Comparison of ENCODE assay signal across 22 cellular contexts in the genomic region with DNA sequence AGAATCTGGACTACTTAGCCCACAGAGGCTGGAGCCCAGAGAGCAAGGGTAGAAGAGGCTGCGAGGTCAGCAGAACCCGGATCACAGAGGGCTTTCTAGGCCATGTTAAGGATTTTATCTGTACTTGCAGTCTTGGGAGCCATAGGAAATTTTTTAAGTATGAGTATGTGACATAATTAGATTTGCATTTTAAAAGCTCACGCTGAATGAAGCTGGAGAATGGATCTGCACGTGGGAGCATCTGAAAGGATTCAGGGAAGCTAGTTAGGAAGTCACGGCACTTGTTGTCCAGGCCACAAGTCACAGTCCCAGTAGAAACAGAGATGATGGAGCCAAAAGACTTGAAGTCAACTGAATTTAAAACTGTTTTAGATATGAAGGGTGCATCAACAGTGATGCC. TPM values are rescaled to one million over a fixed set of nuclear protein-coding genes. Genes with fewer than 3 reads are reported as not detected.
DNase-seq lines count a peak whose midpoint lies in the region; FAIRE-seq and TF ChIP-seq lines count a peak whose summit lies in the region.
"Had no signal": no experiment of that assay in that cellular context is flagged by ENCODE, and none has a peak within 500 bp of the region (broad histone marks: within the 10 kb centered on the region; RNA-seq: fewer than 3 reads in every experiment).

No MANE protein-coding gene starts in this region.

- H3K27me3 ChIP-seq in A673 (replicated peaks; ENCODE audit: insufficient read depth, low read depth, low read length, poor library complexity), result no peaks in the 10 kb centered on the region
- no peaks in the 10 kb centered on the region for H3K27me3 ChIP-seq in H1 (replicated peaks in 1 of 4; ENCODE audit: control insufficient read depth in 3 of 4, extremely low read depth in 1 of 4, insufficient read depth in 3 of 4, low read length in 3 of 4)
- no peaks in the 10 kb centered on the region for H3K27me3 ChIP-seq in trophoblast cell (ENCODE audit: insufficient read depth, low read length)
- H3K27me3 ChIP-seq: BLaER1 treated with 17β-estradiol and CSF1 and Interleukin-3, amounts not matched to agents 10 nM and 100 nM; SJCRH30 had no signal

- no peak overlapping the region for H2BK15ac ChIP-seq in H1 (ENCODE audit: low read length)

- H3K18ac ChIP-seq in H1 (ENCODE audit: extremely low read depth, low read length) (no peak overlapping the region), trophoblast cell (ENCODE audit: low read length) (no peak overlapping the region)

- intact Hi-C loops in A673 (cut with micrococcal nuclease; ENCODE audit: unreplicated experiment), result no loop called here
- intact Hi-C loops in activated CD4-positive, alpha-beta T cell treated with anti-CD3 and anti-CD28 coated beads, Interleukin-2, amount 10 ng/mL, durations not matched to agents 24 days and 14 days (cut with micrococcal nuclease), result no loop called here

- H4K8ac ChIP-seq in H1 (ENCODE audit: extremely low read depth, insufficient read depth, low read length), result no peak overlapping the region
- no peak overlapping the region for H4K8ac ChIP-seq in trophoblast cell (ENCODE audit: low read depth, low read length)

- no peak overlapping the region for H4K91ac ChIP-seq in H1 (replicated peaks; ENCODE audit: insufficient read length, low read length)
- no peak overlapping the region for H4K91ac ChIP-seq in trophoblast cell (ENCODE audit: low read depth, low read length)

- peak overlapping the region; percentile 8 for H3K4me3 Mint-ChIP-seq in HFFc6
- no peak overlapping the region for H3K4me3 Mint-ChIP-seq in activated CD4-positive, alpha-beta T cell treated with anti-CD3 and anti-CD28 coated beads, Interleukin-2, amount 10 ng/mL, durations not matched to agents 24 days and 14 days

- H2BK5ac ChIP-seq in H1 (ENCODE audit: low read depth, low read length) (no peak overlapping the region), trophoblast cell (ENCODE audit: low read depth, low read length, poor library complexity) (no peak overlapping the region)

- no TSS peak for BruUV-seq in A673 (replicated peaks; lab: Mats Ljungman, UMichigan)

- H2BK20ac ChIP-seq in H1 (ENCODE audit: low read length), result no peak overlapping the region

- H3K56ac ChIP-seq in H1 (replicated peaks; ENCODE audit: insufficient read length, low read depth, low read length), result no peak overlapping the region

- POLR2A ChIA-PET in A673 (lab: Charles Lee; ENCODE audit: low non-redundant PET), result interaction anchor here (0.6 kb wide), 1 partner anchor 123 kb away, joined by 7 read pairs; no protein-coding TSS in a partner anchor
- POLR2A ChIA-PET in H1 (lab: Charles Lee; ENCODE audit: partially characterized antibody), result interaction anchor here (1.0 to 2.1 kb wide), 2 partner anchors 25 to 40 kb away, joined by 3 to 6 read pairs; no protein-coding TSS in a partner anchor

- TF ChIP-seq CTCF in A673 (conservative IDR thresholded peaks at IDR 0.05; ENCODE audit: low read depth, low read length) (no peak), HFFc6 (IDR thresholded peaks at IDR 0.05) (no peak), H1 (IDR thresholded peaks at IDR 0.05; ENCODE audit: control extremely low read depth in 1 of 3, insufficient read depth in 1 of 3, low read depth in 1 of 3, low read length in 3 of 3) (no peak), foreskin fibroblast (IDR thresholded peaks at IDR 0.05; ENCODE audit: low read depth, low read length) (no peak)

- H2BK120ac ChIP-seq in H1 (replicated peaks; ENCODE audit: low read depth, low read length), result no peak overlapping the region
- no peak overlapping the region for H2BK120ac ChIP-seq in trophoblast cell (ENCODE audit: insufficient read depth, low read length, poor library complexity)

- no peak overlapping the region for H2BK12ac ChIP-seq in H1 (ENCODE audit: low read depth, low read length)
- no peak overlapping the region for H2BK12ac ChIP-seq in trophoblast cell (ENCODE audit: low read length)

- H3K4me1 ChIP-seq in A673 (ENCODE audit: insufficient read depth, low read length, poor library complexity, severe bottlenecking), result peaks cover 55% of the 10 kb centered on the region
- peaks cover 3 to 15% (median 10%) of the 10 kb centered on the region in 4 experiments; a peak in 5 of 7 replicates for H3K4me1 ChIP-seq in H1 (replicated peaks in 1 of 4; ENCODE audit: control insufficient read depth in 3 of 4, insufficient read depth in 4 of 4, low read length in 3 of 4)
- H3K4me1 ChIP-seq in trophoblast cell (ENCODE audit: control insufficient read depth in 1 of 2, insufficient read depth in 2 of 2, low read length in 2 of 2), result peaks cover 7 to 16% of the 10 kb centered on the region in 2 experiments

- TF ChIP-seq EP300 in H1 (IDR thresholded peaks at IDR 0.05; ENCODE audit: borderline replicate concordance in 1 of 2, low read depth in 2 of 2, low read length in 2 of 2), result no peak

- no peak overlapping the region for H3K23ac ChIP-seq in H1 (ENCODE audit: insufficient read length)
- no peak overlapping the region for H3K23ac ChIP-seq in trophoblast cell (ENCODE audit: low read length)

- H3K4me1 Mint-ChIP-seq in HFFc6 (ENCODE audit: low read depth), result peaks cover 86% of the 10 kb centered on the region
- peaks cover 5% of the 10 kb centered on the region for H3K4me1 Mint-ChIP-seq in activated CD4-positive, alpha-beta T cell treated with anti-CD3 and anti-CD28 coated beads, Interleukin-2, amount 10 ng/mL, durations not matched to agents 24 days and 14 days

- peaks cover 36% of the 10 kb centered on the region for H3K36me3 Mint-ChIP-seq in HFFc6 (ENCODE audit: low read depth)
- H3K36me3 Mint-ChIP-seq in activated CD4-positive, alpha-beta T cell treated with anti-CD3 and anti-CD28 coated beads, Interleukin-2, amount 10 ng/mL, durations not matched to agents 24 days and 14 days (ENCODE audit: low read depth), result peaks cover 6% of the 10 kb centered on the region

- H3K27ac Mint-ChIP-seq in HFFc6, result peak overlapping the region; percentile 62
- no peak overlapping the region for H3K27ac Mint-ChIP-seq in activated CD4-positive, alpha-beta T cell treated with anti-CD3 and anti-CD28 coated beads, Interleukin-2, amount 10 ng/mL, durations not matched to agents 24 days and 14 days

- no peak overlapping the region for H4K12ac ChIP-seq in trophoblast cell (ENCODE audit: low read depth, low read length)

- no peak overlapping the region for H3K14ac ChIP-seq in H1 (ENCODE audit: insufficient read length)
- no peak overlapping the region for H3K14ac ChIP-seq in trophoblast cell (ENCODE audit: low read length)

- H3K27ac ChIP-seq in A673 (ENCODE audit: low read depth, low read length, poor library complexity, severe bottlenecking) (peak overlapping the region; percentile 27), H1 (ENCODE audit: low read depth, low read length) (no peak overlapping the region), trophoblast cell (ENCODE audit: low read depth, low read length) (no peak overlapping the region)
- H3K27ac ChIP-seq: BLaER1 treated with 17β-estradiol and CSF1 and Interleukin-3, amounts not matched to agents 10 nM and 100 nM; HL-60; SJCRH30 had no signal

- peak; percentile 68 for DNase-seq in A673 (ENCODE audit: low spot score)
- DNase-seq in HFFc6, result no peak
- DNase-seq in H1 (ENCODE audit: low read depth in 1 of 2, low spot score in 2 of 2), result no peak
- DNase-seq in trophoblast cell, result peak; percentile 39 to 72
- no peak for DNase-seq in SW 1271 (lab: John Stamatoyannopoulos, UW)
- DNase-seq in foreskin fibroblast, result no peak
- no peak for DNase-seq in activated T-cell treated with anti-CD3 and anti-CD28 coated beads, Interleukin-2, amount 50 U/mL, for 48 hours
- DNase-seq in activated CD4-positive, alpha-beta T cell treated with anti-CD3 and anti-CD28 coated beads, Interleukin-2, amount 10 ng/mL, durations not matched to agents 24 days and 14 days, result no peak
- DNase-seq: GF-D8, MV-4-11, NCI-H1417 treated with DMSO at 0.1 percent for 48 hours, NCI-H1930, NCI-H2171 treated with DMSO at 0.1 percent for 48 hours, NCI-H510A treated with DMSO at 0.1 percent for 48 hours, NCI-H82, PC-3, SJCRH30 had no signal

- H3K79me2 ChIP-seq in H1 (ENCODE audit: control insufficient read depth in 1 of 2, insufficient read depth in 2 of 2, low read length in 2 of 2) (peaks cover 23 to 89% of the 10 kb centered on the region in 2 experiments), trophoblast cell (ENCODE audit: control insufficient read depth, insufficient read depth, low read length, poor library complexity) (peaks cover 21% of the 10 kb centered on the region)

- H3K79me1 ChIP-seq in H1 (ENCODE audit: low read depth, low read length) (peaks cover 8% of the 10 kb centered on the region; the same call in 1 of the 2 replicates), trophoblast cell (ENCODE audit: low read length) (peaks cover 1% of the 10 kb centered on the region)

- H3K23me2 ChIP-seq in H1 (ENCODE audit: low read depth, low read length), result no peaks in the 10 kb centered on the region

- peak overlapping the region; percentile 88; the same call in 1 of the 2 replicates for H2AK5ac ChIP-seq in H1 (ENCODE audit: low read depth, low read length)
- no peak overlapping the region for H2AK5ac ChIP-seq in trophoblast cell (ENCODE audit: low read length)

- no peak for TF ChIP-seq RAD21 in H1 (IDR thresholded peaks at IDR 0.05 in 1 of 2, conservative IDR thresholded peaks at IDR 0.05 in 1 of 2; ENCODE audit: low read depth in 2 of 2, low read length in 2 of 2)

- H4K20me1 ChIP-seq in H1 (replicated peaks in 1 of 2; ENCODE audit: control insufficient read depth in 1 of 2, insufficient read depth in 2 of 2, low read length in 2 of 2), result peaks cover 2 to 10% of the 10 kb centered on the region in 2 experiments

- H3K4me2 ChIP-seq in H1 (ENCODE audit: insufficient read depth in 1 of 2, low read depth in 2 of 2, low read length in 2 of 2) (no peak overlapping the region), trophoblast cell (ENCODE audit: low read length) (no peak overlapping the region)

- H3K9ac ChIP-seq in H1 (replicated peaks in 1 of 4; ENCODE audit: extremely low read depth in 1 of 4, low read depth in 3 of 4, low read length in 3 of 4) (no peak overlapping the region), trophoblast cell (ENCODE audit: low read length) (no peak overlapping the region)
- H3K9ac ChIP-seq: BLaER1 treated with 17β-estradiol and CSF1 and Interleukin-3, amounts not matched to agents 10 nM and 100 nM had no signal

- H3K27me3 Mint-ChIP-seq in HFFc6 (ENCODE audit: insufficient read depth), result no peaks in the 10 kb centered on the region; the same call in 1 of the 2 replicates
- no peaks in the 10 kb centered on the region for H3K27me3 Mint-ChIP-seq in activated CD4-positive, alpha-beta T cell treated with anti-CD3 and anti-CD28 coated beads, Interleukin-2, amount 10 ng/mL, durations not matched to agents 24 days and 14 days

- CTCF ChIA-PET in A673 (lab: Charles Lee) (no interaction called here), H1 (lab: Charles Lee; ENCODE audit: partially characterized antibody) (interaction anchor here (0.9 to 1.4 kb wide), 6 partner anchors 11 to 85 kb away, joined by 3 to 4 read pairs (median 4); no protein-coding TSS in a partner anchor)

- no peak overlapping the region for H3K4me3 ChIP-seq in A673 (ENCODE audit: low read depth, low read length, poor library complexity, severe bottlenecking)
- H3K4me3 ChIP-seq in H1 (ENCODE audit: extremely low read depth in 1 of 4, insufficient read depth in 2 of 4, low read depth in 3 of 4, low read length in 4 of 4), result no peak overlapping the region
- no peak overlapping the region for H3K4me3 ChIP-seq in trophoblast cell (ENCODE audit: low read depth, low read length)
- no peak overlapping the region for H3K4me3 ChIP-seq in foreskin fibroblast (ENCODE audit: low read depth in 1 of 2, low read length in 2 of 2)
- H3K4me3 ChIP-seq: BLaER1 treated with 17β-estradiol and CSF1 and Interleukin-3, amounts not matched to agents 10 nM and 100 nM; SJCRH30 had no signal

- H3K9me3 ChIP-seq in A673 (ENCODE audit: low read depth, low read length, poor library complexity, severe bottlenecking), result no peaks in the 10 kb centered on the region
- H3K9me3 ChIP-seq in H1 (ENCODE audit: insufficient read depth in 2 of 2, low read depth in 1 of 2, low read length in 1 of 2), result no peaks in the 10 kb centered on the region
- no peaks in the 10 kb centered on the region for H3K9me3 ChIP-seq in trophoblast cell (ENCODE audit: insufficient read depth, low read depth, low read length)
- H3K9me3 ChIP-seq: BLaER1 treated with 17β-estradiol and CSF1 and Interleukin-3, amounts not matched to agents 10 nM and 100 nM; SJCRH30 had no signal

- H3K9me3 Mint-ChIP-seq in HFFc6, result no peaks in the 10 kb centered on the region
- no peaks in the 10 kb centered on the region for H3K9me3 Mint-ChIP-seq in activated CD4-positive, alpha-beta T cell treated with anti-CD3 and anti-CD28 coated beads, Interleukin-2, amount 10 ng/mL, durations not matched to agents 24 days and 14 days

- H3K4ac ChIP-seq in H1 (replicated peaks; ENCODE audit: insufficient read length, low read depth, low read length) (no peak overlapping the region), trophoblast cell (ENCODE audit: low read depth, low read length) (peak overlapping the region; percentile 86)

- 86% methylated on average over 5 of the region's 5 CpGs; no CpG with 5 or more reads in 1 of the 2 experiments for WGBS in H1 (ENCODE audit: extremely low coverage in 1 of 2, insufficient coverage in 1 of 2, insufficient read length in 1 of 2, insufficient replicate concordance in 2 of 2, low coverage in 1 of 2, low lambda C conversion rate in 2 of 2, missing lambda C conversion rate in 1 of 2), 2 experiments
- WGBS in trophoblast cell (ENCODE audit: extremely low coverage, insufficient coverage, insufficient read length), result no CpG with 5 or more reads among the region's 5 CpGs

- TF ChIP-seq POLR2A in H1 (IDR thresholded peaks at IDR 0.05; ENCODE audit: control extremely low read depth in 1 of 2, low read depth in 2 of 2, low read length in 2 of 2), result no peak

- FAIRE-seq in H1 (lab: Jason Lieb, UNC), result no peak
- FAIRE-seq: GM12891, GM18507, HTR-8/SVneo had no signal

- no peaks in the 10 kb centered on the region for H3K36me3 ChIP-seq in A673 (ENCODE audit: insufficient read depth, low read length, poor library complexity, severe bottlenecking)
- no peaks in the 10 kb centered on the region for H3K36me3 ChIP-seq in H1 (ENCODE audit: control insufficient read depth in 2 of 4, insufficient read depth in 4 of 4, low read length in 3 of 4)
- peaks cover 3 to 6% of the 10 kb centered on the region in 2 experiments for H3K36me3 ChIP-seq in trophoblast cell (ENCODE audit: control insufficient read depth in 1 of 2, insufficient read depth in 2 of 2, low read length in 2 of 2)

- H2AFZ ChIP-seq in H1 (ENCODE audit: low read length) (no peak overlapping the region), trophoblast cell (ENCODE audit: insufficient read depth, low read length, poor library complexity) (no peak overlapping the region)

- H4K5ac ChIP-seq in H1 (ENCODE audit: insufficient read length, low read depth, low read length), result no peak overlapping the region

RNA-seq across cellular contexts. Expression of a gene that starts 14.1 kb away (rescaled TPM):
- 206 and 208 TPM in 2 replicates for total RNA-seq in A673 (2021)
- total RNA-seq in HFFc6 (2021; fragmentation: NEBNext Ultra II Directional; extraction: Animal tissue kit (Norgen Biotek cat#: 25700)), result 100 to 1,000 TPM; 541 to 709 (median 649) TPM
- total RNA-seq in H1 (2021; fragmentation: NEBNext Ultra II Directional; extraction: Animal tissue kit (Norgen Biotek cat#: 25700)), result 120 and 130 TPM in 2 replicates
- polyA plus RNA-seq in H1 (2011; rRNA removed), result 71.7 and 72.7 TPM in 2 replicates
- 77.4 TPM for polyA plus RNA-seq in H1 (2011; cell fraction: cytosol; rRNA removed)
- 64.4 TPM for polyA plus RNA-seq in H1 (2011; cell fraction: nucleus; rRNA removed)
- 74.9 to 102 TPM (median 86.3 TPM) in 4 replicates for polyA plus RNA-seq in H1 (2012, experiment 1 of 2)
- 7.2 TPM for polyA plus RNA-seq in H1 (2012, experiment 2 of 2)
- 67.3 TPM for polyA plus RNA-seq in H1 (2013, experiment 1 of 2)
- polyA plus RNA-seq in H1 (2013, experiment 2 of 2), result 69.1 TPM
- polyA minus RNA-seq in H1 (2011; rRNA and poly(A)+ RNA removed), result 378 and 431 TPM in 2 replicates
- polyA minus RNA-seq in H1 (2011; cell fraction: cytosol; rRNA and poly(A)+ RNA removed), result 104 TPM
- polyA minus RNA-seq in H1 (2011; cell fraction: nucleus; rRNA and poly(A)+ RNA removed), result 107 TPM
- polyA plus RNA-seq in trophoblast cell (2013), result 213 and 229 TPM in 2 replicates
- total RNA-seq in activated CD4-positive, alpha-beta T cell treated with anti-CD3 and anti-CD28 coated beads, Interleukin-2, amount 10 ng/mL, durations not matched to agents 24 days and 14 days, result 64.6 and 70.1 TPM in 2 replicates

Comparison
In these comparisons a context has a peak if more than half of its experiments do, and no peak if none do; other contexts are left out.
1. DNase-seq: peak in A673 (single experiment) and trophoblast cell (2 of 2); none in HFFc6 (single experiment), H1 (0 of 2), SW 1271 (0 of 2), foreskin fibroblast (0 of 2), activated T-cell treated with anti-CD3 and anti-CD28 coated beads, Interleukin-2, amount 50 U/mL, for 48 hours (0 of 2) and activated CD4-positive, alpha-beta T cell treated with anti-CD3 and anti-CD28 coated beads, Interleukin-2, amount 10 ng/mL, durations not matched to agents 24 days and 14 days (single experiment).